ENCODE assay signal across 9 cellular contexts in the genomic region with DNA sequence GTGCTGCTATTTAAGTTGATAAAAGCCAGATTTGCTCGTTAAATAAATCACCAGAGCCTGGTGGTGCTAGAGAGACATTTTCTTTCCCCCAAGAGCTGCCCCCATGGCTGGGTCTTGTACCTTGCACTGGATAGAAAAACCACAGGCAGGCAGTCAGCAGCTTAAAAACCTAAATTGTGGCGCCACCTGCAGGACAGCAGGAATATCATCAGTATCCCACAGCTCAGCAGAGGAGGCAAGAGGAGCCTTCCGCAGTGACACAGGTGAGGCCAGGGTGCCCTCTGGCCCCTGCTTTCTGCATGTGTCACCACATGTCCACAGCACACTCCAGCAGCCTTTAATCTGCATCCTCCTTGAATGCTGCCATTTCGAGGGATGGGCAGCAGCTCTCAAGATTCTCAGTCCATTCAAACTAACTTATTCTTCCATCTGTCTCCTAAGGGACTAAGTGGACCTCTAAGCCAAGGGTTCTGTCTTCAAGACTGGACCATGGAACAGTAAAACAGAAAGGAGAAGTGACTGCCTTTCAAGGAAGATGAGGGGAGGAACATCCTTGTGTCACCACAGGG. TPM values are rescaled to one million over a fixed set of nuclear protein-coding genes. Genes with fewer than 3 reads are reported as not detected.
DNase-seq lines count a peak whose midpoint lies in the region; ATAC-seq and TF ChIP-seq lines count a peak whose summit lies in the region.
"Had no signal": no experiment of that assay in that cellular context is flagged by ENCODE, and none has a peak within 500 bp of the region (broad histone marks: within the 10 kb centered on the region; RNA-seq: fewer than 3 reads in every experiment).

No MANE protein-coding gene starts in this region.

- peaks cover 19% of the 10 kb centered on the region for H3K27me3 ChIP-seq in colonic mucosa

- H3K9ac ChIP-seq in colonic mucosa (ENCODE audit: low read depth in 2 of 2, low read length in 2 of 2), result no peak overlapping the region

- H3K36me3 ChIP-seq in colonic mucosa, result no peaks in the 10 kb centered on the region

- no peak overlapping the region for H3K4me3 ChIP-seq in GM12864 (ENCODE audit: low read depth, low read length)
- no peak overlapping the region for H3K4me3 ChIP-seq in colonic mucosa
- H3K4me3 ChIP-seq in lower leg skin (ENCODE audit: low read depth, poor library complexity, severe bottlenecking), result no peak overlapping the region

- peak; percentile 66 for ATAC-seq in HG02981 (IDR thresholded peaks at IDR 0.05; ENCODE audit: unreplicated experiment)
- ATAC-seq in GM18505 (IDR thresholded peaks at IDR 0.05; ENCODE audit: unreplicated experiment), result no peak

- H3K4me1 ChIP-seq in colonic mucosa, result no peaks in the 10 kb centered on the region

- WGBS in lower leg skin, 2 donors, result 4 to 6% methylated on average over 4 of the region's 4 CpGs

- DNase-seq in GM12864 (ENCODE audit: low read depth) (peak; percentile 25), NCI-H226 (peak; percentile 21), colonic mucosa (peak; percentile 72), lower leg skin (ENCODE audit: low spot score in 2 of 2) (peak; percentile 52 to 92)
- DNase-seq in activated CD4-positive, alpha-beta T cell treated with anti-CD3 and anti-CD28 coated beads for 4 hours, result peak; percentile 59 to 62
- peak in 2 of 3 experiments; percentile 16 to 45 for DNase-seq in stimulated activated CD4-positive, alpha-beta T cell treated with anti-CD3 and anti-CD28 coated beads, TNF-alpha, amount 100 ng/mL, for 4 hours (ENCODE audit: low read depth in 3 of 3)

- intact Hi-C loops in colonic mucosa (cut with DNase I), result loop anchor here (2.0 to 5.0 kb wide), 4 partner anchors 262 to 894 kb away; no protein-coding TSS in a partner anchor
- intact Hi-C loops in lower leg skin (cut with DNase I; ENCODE audit: low total_unique reads), result no loop called here

- TF ChIP-seq CTCF in GM12864 (IDR thresholded peaks at IDR 0.05; ENCODE audit: low read depth, low read length, missing control alignments) (peak; percentile 78), colonic mucosa (IDR thresholded peaks at IDR 0.05) (peak; percentile 77), lower leg skin (IDR thresholded peaks at IDR 0.05) (peak in 1 of 3 donors; percentile 57)

- TF ChIP-seq POLR2A in lower leg skin (IDR thresholded peaks at IDR 0.05), result no peak
- no peak for TF ChIP-seq POLR2A in GM18505 (IDR thresholded peaks at IDR 0.05; ENCODE audit: borderline replicate concordance, extremely low read depth, insufficient read depth, insufficient read length)

- no peaks in the 10 kb centered on the region for H3K9me3 ChIP-seq in colonic mucosa

- H3K27ac ChIP-seq in colonic mucosa, result no peak overlapping the region
- H3K27ac ChIP-seq: epithelial cell of prostate had no signal

RNA-seq across cellular contexts. Expression of gene PLXNA4, which starts 4.5 kb away (rescaled TPM):
- total RNA-seq in colonic mucosa (under 1 TPM; 0.15 to 0.77 TPM), lower leg skin (1 to 10 TPM; 5.1 to 7.0 (median 5.3) TPM)

Comparison
In these comparisons a context has a peak if more than half of its experiments do, and no peak if none do; other contexts are left out.
1. DNase-seq: peak in every context shown above with its lines; median percentile 72 in colonic mucosa; 72 in lower leg skin; 60 in activated CD4-positive, alpha-beta T cell treated with anti-CD3 and anti-CD28 coated beads for 4 hours; 30 in stimulated activated CD4-positive, alpha-beta T cell treated with anti-CD3 and anti-CD28 coated beads, TNF-alpha, amount 100 ng/mL, for 4 hours; 25 in GM12864; 21 in NCI-H226.